ENCODE assay signal across 8 cellular contexts in genomic region chr9:127336708-127337352, GRCh38.
DNase-seq lines count a peak whose midpoint lies in the region; ATAC-seq and TF ChIP-seq lines count a peak whose summit lies in the region.

No MANE protein-coding gene starts in this region.

- H3K27me3 ChIP-seq in colonic mucosa = no peaks in the 10 kb centered on the region
- no peaks in the 10 kb centered on the region for H3K27me3 ChIP-seq in lower lobe of right lung (ENCODE audit: low read depth)
- no peaks in the 10 kb centered on the region for H3K27me3 ChIP-seq in upper lobe of right lung
- no peaks in the 10 kb centered on the region for H3K27me3 ChIP-seq in HAP-1 (ENCODE audit: low read depth)

- in situ Hi-C loops in GM13977 (cut with MboI; ENCODE audit: low pct_unique_long_range_greater_than_20kb, low sequenced_read_pairs, unreplicated experiment) (no loop called here), HAP-1 (cut with MboI; ENCODE audit: low sequenced_read_pairs) (no loop called here)

- no peak overlapping the region for H3K9ac ChIP-seq in colonic mucosa (ENCODE audit: low read depth in 2 of 2, low read length in 2 of 2)

- H3K4me3 ChIP-seq in colonic mucosa = no peak overlapping the region
- no peak overlapping the region for H3K4me3 ChIP-seq in lower lobe of right lung
- no peak overlapping the region for H3K4me3 ChIP-seq in upper lobe of right lung
- H3K4me3 ChIP-seq in HAP-1 = no peak overlapping the region

- H3K9me3 ChIP-seq in colonic mucosa (no peaks in the 10 kb centered on the region), lower lobe of right lung (no peaks in the 10 kb centered on the region), upper lobe of right lung (no peaks in the 10 kb centered on the region), HAP-1 (no peaks in the 10 kb centered on the region)

- H3K4me1 ChIP-seq in colonic mucosa = peaks cover 10% of the 10 kb centered on the region
- peaks cover 41% of the 10 kb centered on the region for H3K4me1 ChIP-seq in lower lobe of right lung
- H3K4me1 ChIP-seq in upper lobe of right lung = peaks cover 35% of the 10 kb centered on the region
- H3K4me1 ChIP-seq in HAP-1 = no peaks in the 10 kb centered on the region

- no peaks in the 10 kb centered on the region for H3K36me3 ChIP-seq in colonic mucosa
- peaks cover 11% of the 10 kb centered on the region for H3K36me3 ChIP-seq in lower lobe of right lung
- no peaks in the 10 kb centered on the region for H3K36me3 ChIP-seq in upper lobe of right lung
- H3K36me3 ChIP-seq in HAP-1 (replicated peaks) = peaks cover 7% of the 10 kb centered on the region; the same call in 1 of the 2 replicates

- TF ChIP-seq CTCF in colonic mucosa (IDR thresholded peaks at IDR 0.05) (no peak), lower lobe of right lung (IDR thresholded peaks at IDR 0.05) (no peak), upper lobe of right lung (IDR thresholded peaks at IDR 0.05) (no peak), GM13977 (IDR thresholded peaks at IDR 0.05; ENCODE audit: extremely low read depth, insufficient read depth, missing control alignments) (no peak)

- intact Hi-C loops in colonic mucosa (cut with DNase I) (no loop called here), lower lobe of right lung (cut with DNase I) (no loop called here), upper lobe of right lung (cut with DNase I) (no loop called here)

- H3K27ac ChIP-seq in colonic mucosa (peak overlapping the region; percentile 57), lower lobe of right lung (peak overlapping the region; percentile 63), upper lobe of right lung (peak overlapping the region; percentile 68)

- DNase-seq in LoVo (ENCODE audit: low spot score) (peak; percentile 86), colonic mucosa (peak; percentile 66), lower lobe of right lung (no peak), upper lobe of right lung (no peak), GM13977 (ENCODE audit: low spot score) (no peak), HAP-1 (ENCODE audit: low spot score in 2 of 2) (no peak)

- ATAC-seq in lower lobe of right lung (peak in 1 of 2 donors; percentile 68), upper lobe of right lung (peak; percentile 31), GM19035 (IDR thresholded peaks at IDR 0.05; ENCODE audit: unreplicated experiment) (no peak), HG03097 (IDR thresholded peaks at IDR 0.05; ENCODE audit: low FRiP score, unreplicated experiment) (no peak)

Comparison
In these comparisons a context has a peak if more than half of its experiments do, and no peak if none do; other contexts are left out.
1. DNase-seq: peak in LoVo (single experiment) and colonic mucosa (single experiment); none in lower lobe of right lung (single experiment), upper lobe of right lung (single experiment), GM13977 (single experiment) and HAP-1 (0 of 2).
2. Peak in every context shown above with its lines, with median percentiles within 50 percentile points of each other: H3K27ac ChIP-seq.